ENCODE assay signal across 1 cellular context in the genomic region with DNA sequence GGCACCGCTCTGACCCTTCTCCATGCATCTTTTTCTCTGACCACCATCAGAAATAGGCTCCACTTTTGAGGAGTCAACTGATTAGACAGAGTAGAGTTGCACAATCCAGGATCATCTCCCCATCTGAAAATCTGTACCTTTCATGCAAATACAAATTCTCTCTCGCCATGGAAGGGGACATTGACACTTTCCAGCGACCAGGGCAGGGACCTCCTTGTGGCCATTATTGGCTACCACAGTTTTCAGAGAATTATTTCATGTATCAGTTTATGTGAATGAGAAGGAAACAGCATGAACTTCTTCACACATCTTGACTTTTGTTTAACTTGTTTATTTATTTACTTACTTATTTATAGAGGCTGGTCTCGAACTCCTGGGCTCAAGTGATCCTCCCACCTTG.
TF ChIP-seq lines count a peak whose summit lies in the region.

No MANE protein-coding gene starts in this region.

TF ChIP-seq in H1, 55 proteins besides CTCF, POLR2A, EP300 and RAD21:
- TF ChIP-seq KDM5A (IDR thresholded peaks at IDR 0.05; ENCODE audit: low read length) = no peak
- TF ChIP-seq CEBPB (IDR thresholded peaks at IDR 0.05; ENCODE audit: low read depth, low read length) = 0 out of 2 replicates have a peak, but pooled peaks have one; percentile 4
